Comparison of ENCODE assay signal across 26 cellular contexts in the genomic region with DNA sequence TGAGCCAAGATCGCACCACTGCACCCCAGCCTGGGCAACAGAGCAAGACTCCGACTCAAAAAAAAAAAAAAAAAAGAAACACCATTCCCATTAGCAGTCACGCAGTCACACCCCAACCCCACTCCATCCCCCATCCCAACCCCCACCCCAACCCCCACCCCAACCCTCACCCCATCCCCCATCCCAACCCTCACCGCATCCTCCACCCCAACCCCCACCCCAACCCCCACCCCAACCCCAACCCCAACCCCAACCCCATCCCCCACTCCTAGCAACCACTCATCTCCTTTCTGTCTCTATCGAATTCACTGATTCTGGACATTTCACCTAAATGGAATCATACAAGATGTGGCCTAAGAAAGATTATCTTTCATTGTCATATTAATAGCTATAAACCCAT.
"Had no signal": no experiment of that assay in that cellular context is flagged by ENCODE, and none has a peak within 500 bp of the region (broad histone marks: within the 10 kb centered on the region; RNA-seq: fewer than 3 reads in every experiment).

No MANE protein-coding gene starts in this region.

- H3K36me3 ChIP-seq: brain microvascular endothelial cell, WERI-Rb-1 had no signal

- FAIRE-seq: astrocyte, bronchial epithelial cell, frontal cortex had no signal

- H3K27ac ChIP-seq: brain microvascular endothelial cell, coronary artery, dorsolateral prefrontal cortex, WERI-Rb-1 had no signal

- H3K4me3 ChIP-seq: coronary artery, dorsolateral prefrontal cortex had no signal

- H3K27me3 ChIP-seq: brain microvascular endothelial cell had no signal

- DNase-seq: activated B cell treated with CpG ODN at 0.5 μM for 24 hours; activated CD4-positive, alpha-beta T cell treated with anti-CD3 and anti-CD28 coated beads for 48 hours; activated CD4-positive, alpha-beta T cell treated with anti-CD3 and anti-CD28 coated beads, Interleukin-2, amount 50 U/mL, for 1 hour; activated CD4-positive, alpha-beta T cell treated with anti-CD3 and anti-CD28 coated beads, Interleukin-2, amount 50 U/mL, for 48 hours; activated CD8-positive, alpha-beta memory T cell treated with anti-CD3 and anti-CD28 coated beads for 24 hours; activated CD8-positive, alpha-beta T cell treated with anti-CD3 and anti-CD28 coated beads for 36 hours; activated effector memory CD4-positive, alpha-beta T cell treated with Interleukin-2 at 50 U/mL for 16 hours; activated gamma-delta T cell treated with Interleukin-2 at 50 U/mL for 16 hours; activated naive CD4-positive, alpha-beta T cell treated with anti-CD3 and anti-CD28 coated beads, Interleukin-2, amount 50 U/mL, for 16 hours; activated naive CD4-positive, alpha-beta T cell treated with Interleukin-2 at 50 U/mL for 16 hours; activated T-cell treated with anti-CD3 and anti-CD28 coated beads, Interleukin-2, amount 50 U/mL, for 4 hours; amniotic stem cell; anterior cingulate cortex; brain microvascular endothelial cell; dorsolateral prefrontal cortex; effector memory CD4-positive, alpha-beta T cell; endodermal cell; foreskin fibroblast; head of caudate nucleus; T-helper 17 cell; T1000; WERI-Rb-1 had no signal
